ENCODE assay signal across 1 cellular context in genomic region chr19:47778089-47778953, GRCh38.
TF ChIP-seq lines count a peak whose summit lies in the region.

Gene SELENOW (plus strand): TSS chr19:47778703. CDS start chr19:47778786, 83 bp downstream.

TF ChIP-seq in HepG2, 621 proteins besides CTCF, POLR2A, EP300 and RAD21 (continued from another document and continues in another):
- TF ChIP-seq ZBTB39 (CRISPR knock-in tag; IDR thresholded peaks at IDR 0.05) (no peak), NRL (CRISPR knock-in tag; IDR thresholded peaks at IDR 0.05; ENCODE audit: borderline replicate concordance) (peak; percentile 57; the same call in 1 of the 2 replicates), ARNT (IDR thresholded peaks at IDR 0.05) (no peak), ZBTB7A (CRISPR knock-in tag; IDR thresholded peaks at IDR 0.05) (peak; percentile 89), NONO (IDR thresholded peaks at IDR 0.05) (peak; percentile 92; the same call in 1 of the 2 replicates), NONO (CRISPR knock-in tag; conservative IDR thresholded peaks at IDR 0.05) (peak; percentile 79), ZFP36L1 (CRISPR knock-in tag; IDR thresholded peaks at IDR 0.05) (peak; percentile 45; the same call in 1 of the 2 replicates), TOE1 (CRISPR knock-in tag; IDR thresholded peaks at IDR 0.05) (no peak), FOXC1 (CRISPR knock-in tag; IDR thresholded peaks at IDR 0.05; ENCODE audit: borderline replicate concordance) (peak; percentile 46; the same call in 1 of the 2 replicates), ZNF558 (CRISPR knock-in tag; IDR thresholded peaks at IDR 0.05; ENCODE audit: borderline replicate concordance) (0 out of 2 replicates have a peak, but pooled peaks have one; percentile 53), TCF12 (IDR thresholded peaks at IDR 0.05) (no peak), TCF12 (CRISPR knock-in tag; IDR thresholded peaks at IDR 0.05) (no peak), NR2F1 (CRISPR knock-in tag; IDR thresholded peaks at IDR 0.05) (no peak), KLF6 (CRISPR knock-in tag; IDR thresholded peaks at IDR 0.05) (peak; percentile 74), KDM3A (CRISPR knock-in tag; IDR thresholded peaks at IDR 0.05; ENCODE audit: low read depth) (no peak; the same call in 1 of the 2 replicates), ATF7 (IDR thresholded peaks at IDR 0.05) (peak; percentile 90), ATF7 (CRISPR knock-in tag; IDR thresholded peaks at IDR 0.05) (no peak), KLF13 (CRISPR knock-in tag; IDR thresholded peaks at IDR 0.05) (no peak), MLXIP (CRISPR knock-in tag; IDR thresholded peaks at IDR 0.05; ENCODE audit: borderline replicate concordance) (no peak), ZNF274 (CRISPR knock-in tag; IDR thresholded peaks at IDR 0.05) (peak; percentile 56; the same call in 1 of the 2 replicates), MAF1 (CRISPR knock-in tag; IDR thresholded peaks at IDR 0.05; ENCODE audit: borderline replicate concordance) (peak; percentile 74; the same call in 1 of the 2 replicates), AHR (CRISPR knock-in tag; IDR thresholded peaks at IDR 0.05) (no peak; the same call in 1 of the 2 replicates), E2F5 (CRISPR knock-in tag; conservative IDR thresholded peaks at IDR 0.05) (no peak; the same call in 1 of the 2 replicates), GABPA (IDR thresholded peaks at IDR 0.05; ENCODE audit: low read depth, low read length) (no peak), GABPA (CRISPR knock-in tag; IDR thresholded peaks at IDR 0.05; ENCODE audit: low read depth) (0 out of 2 replicates have a peak, but pooled peaks have one; percentile 9), ZNF549 (CRISPR knock-in tag; IDR thresholded peaks at IDR 0.05) (no peak), U2AF1 (optimal IDR thresholded peaks at IDR 0.05; ENCODE audit: low read depth, low read length) (peak; percentile 52), MAFF (IDR thresholded peaks at IDR 0.05; ENCODE audit: low read depth, low read length) (no peak), TBX2 (CRISPR knock-in tag; IDR thresholded peaks at IDR 0.05; ENCODE audit: borderline replicate concordance) (peak; percentile 76; the same call in 1 of the 2 replicates), ZNF704 (CRISPR knock-in tag; IDR thresholded peaks at IDR 0.05; ENCODE audit: borderline replicate concordance) (no peak; the same call in 1 of the 2 replicates), PRDM15 (CRISPR knock-in tag; IDR thresholded peaks at IDR 0.05) (0 out of 2 replicates have a peak, but pooled peaks have one; percentile 21), ZFY (CRISPR knock-in tag; IDR thresholded peaks at IDR 0.05) (peak; percentile 78), PAF1 (CRISPR knock-in tag; IDR thresholded peaks at IDR 0.05) (no peak), CC2D1A (CRISPR knock-in tag; IDR thresholded peaks at IDR 0.05) (no peak), MBNL3 (CRISPR knock-in tag; conservative IDR thresholded peaks at IDR 0.05) (no peak), ZXDC (CRISPR knock-in tag; IDR thresholded peaks at IDR 0.05) (no peak), CAMTA2 (CRISPR knock-in tag; IDR thresholded peaks at IDR 0.05; ENCODE audit: borderline replicate concordance) (no peak), ZHX2 (IDR thresholded peaks at IDR 0.05; ENCODE audit: low read depth) (no peak), ZHX2 (CRISPR knock-in tag; IDR thresholded peaks at IDR 0.05; ENCODE audit: borderline replicate concordance) (no peak; the same call in 1 of the 2 replicates), ZSCAN12 (CRISPR knock-in tag; IDR thresholded peaks at IDR 0.05) (no peak)
